Comparison of ENCODE assay signal across 1 cellular context in genomic region chr1:211382714-211383480, GRCh38.
TF ChIP-seq lines count a peak whose summit lies in the region.

No MANE protein-coding gene starts in this region.

TF ChIP-seq in WTC11, 78 proteins besides CTCF, POLR2A, EP300 and RAD21 (continued from another document):
- TF ChIP-seq E2F4 (CRISPR knock-in tag; IDR thresholded peaks at IDR 0.05; ENCODE audit: borderline replicate concordance, low read depth) (no peak), EMX1 (CRISPR knock-in tag; IDR thresholded peaks at IDR 0.05) (no peak), HMGA2 (CRISPR knock-in tag; IDR thresholded peaks at IDR 0.05) (no peak), MXD4 (CRISPR knock-in tag; IDR thresholded peaks at IDR 0.05; ENCODE audit: borderline replicate concordance) (no peak), PRDM15 (CRISPR knock-in tag; IDR thresholded peaks at IDR 0.05) (no peak), FOXP1 (CRISPR knock-in tag; IDR thresholded peaks at IDR 0.05; ENCODE audit: borderline replicate concordance) (peak; percentile 72; the same call in 1 of the 2 replicates)
